ENCODE assay signal across 1 cellular context in genomic region chr21:44301093-44301492, GRCh38.
TF ChIP-seq lines count a peak whose summit lies in the region.

No MANE protein-coding gene starts in this region.

TF ChIP-seq in H1, 55 proteins besides CTCF, POLR2A, EP300 and RAD21:
- TF ChIP-seq TAF1 (IDR thresholded peaks at IDR 0.05; ENCODE audit: low read depth, low read length): no peak
- TF ChIP-seq KDM5A (IDR thresholded peaks at IDR 0.05; ENCODE audit: low read length): no peak
